1 cellular context compared by ENCODE assay signal in the genomic region with DNA sequence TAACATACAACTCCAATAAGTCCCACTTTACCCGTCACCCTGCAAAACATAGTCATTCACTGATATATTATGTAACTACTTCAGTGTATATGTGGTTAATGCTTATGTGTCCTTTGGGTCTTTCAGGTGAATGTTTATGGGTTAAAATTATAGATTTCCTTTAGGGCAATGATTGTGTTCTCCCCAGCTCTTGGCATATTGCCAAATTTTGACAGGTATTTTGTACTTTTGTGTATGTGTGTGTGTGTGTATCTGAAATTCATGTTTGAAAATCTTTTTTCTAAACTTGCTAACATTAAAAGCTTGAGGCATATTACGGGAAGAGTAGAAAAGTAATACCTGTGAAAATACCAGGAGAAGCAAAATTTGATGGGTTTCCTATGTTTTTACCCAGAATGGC.
TF ChIP-seq lines count a peak whose summit lies in the region.

No MANE protein-coding gene starts in this region.

TF ChIP-seq in HepG2, 621 proteins besides CTCF, POLR2A, EP300 and RAD21:
- no peak for TF ChIP-seq ONECUT2 (CRISPR knock-in tag; IDR thresholded peaks at IDR 0.05)
- peak; percentile 96 for TF ChIP-seq LCORL (IDR thresholded peaks at IDR 0.05)
- no peak for TF ChIP-seq LCORL (CRISPR knock-in tag; IDR thresholded peaks at IDR 0.05)
